In the genomic region with DNA sequence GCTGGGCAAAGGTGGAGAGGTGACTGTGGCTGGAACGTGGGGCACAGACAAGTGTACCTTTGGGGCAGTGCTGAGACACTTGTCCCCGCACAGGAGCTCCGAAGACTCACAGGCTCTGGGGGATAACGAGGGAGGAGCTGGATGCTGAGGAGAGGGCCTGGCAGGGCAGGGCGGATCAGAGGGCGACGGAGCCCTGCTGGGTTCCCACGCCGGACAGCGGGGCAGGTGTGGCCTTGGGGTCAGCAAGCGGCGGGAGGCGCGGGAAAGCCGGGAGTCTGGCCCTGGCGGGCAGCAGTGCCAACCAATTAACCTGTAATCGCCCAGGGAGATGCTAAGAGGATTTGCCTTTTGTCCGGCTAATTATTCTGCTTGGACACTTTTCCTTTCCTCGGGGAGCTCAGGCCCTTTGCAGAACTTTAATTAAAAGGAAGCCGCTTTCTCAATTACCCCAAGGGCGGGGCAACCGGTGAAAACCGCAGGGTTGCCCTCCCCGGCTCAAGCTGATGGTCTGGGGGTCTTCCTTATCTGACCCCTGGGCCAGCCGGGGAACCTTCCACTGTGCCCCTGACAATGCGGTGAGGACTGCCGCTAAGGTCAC, we compare ENCODE assay signal across 17 cellular contexts.
"Had no signal": no experiment of that assay in that cellular context is flagged by ENCODE, and none has a peak within 500 bp of the region (broad histone marks: within the 10 kb centered on the region; RNA-seq: fewer than 3 reads in every experiment).

No MANE protein-coding gene starts in this region.

- H3K9me3 ChIP-seq: adrenal gland, body of pancreas, ovary, tibial artery, uterus had no signal

- H3K27ac Mint-ChIP-seq: activated naive CD4-positive, alpha-beta T cell treated with anti-CD3 and anti-CD28 coated beads, Interleukin-2, amount 10 ng/mL, durations not matched to agents 7 days and 5 days; activated T-helper 2 cell treated with anti-CD3 and anti-CD28 coated beads, Interferon-gamma antibody, Interleukin-2, Interleukin-4, amounts not matched to agents 10 μg/mL and 5 μg/mL and 100 μg/mL, durations not matched to agents 14 hours and 24 hours and 36 hours; natural killer cell treated with Interleukin-12 subunit alpha and Interleukin-12 subunit beta and Interleukin-15 and Interleukin-18, amount 100 ng/mL, for 72 hours had no signal

- H3K36me3 ChIP-seq: adrenal gland, ovary, tibial artery, uterus had no signal

- DNase-seq: activated CD4-positive, alpha-beta T cell treated with anti-CD3 and anti-CD28 coated beads, Interleukin-2, amount 50 U/mL, for 1 hour; activated CD4-positive, CD25-positive, alpha-beta regulatory T cell; activated naive CD4-positive, alpha-beta T cell treated with anti-CD3 and anti-CD28 coated beads, Interleukin-2, amount 10 ng/mL, durations not matched to agents 7 days and 5 days; adrenal gland; central memory CD4-positive, alpha-beta T cell; dermis blood vessel endothelial cell; head of caudate nucleus; left colon; mammary epithelial cell; ovary; T-helper 2 cell; uterus had no signal

- H3K9me3 Mint-ChIP-seq: activated naive CD4-positive, alpha-beta T cell treated with anti-CD3 and anti-CD28 coated beads, Interleukin-2, amount 10 ng/mL, durations not matched to agents 7 days and 5 days; activated T-helper 2 cell treated with anti-CD3 and anti-CD28 coated beads, Interferon-gamma antibody, Interleukin-2, Interleukin-4, amounts not matched to agents 10 μg/mL and 5 μg/mL and 100 μg/mL, durations not matched to agents 14 hours and 24 hours and 36 hours; natural killer cell treated with Interleukin-12 subunit alpha and Interleukin-12 subunit beta and Interleukin-15 and Interleukin-18, amount 100 ng/mL, for 72 hours had no signal

- ATAC-seq: left colon; natural killer cell treated with Interleukin-12 subunit alpha and Interleukin-12 subunit beta and Interleukin-15 and Interleukin-18, amount 100 ng/mL, for 72 hours had no signal

- H3K4me1 Mint-ChIP-seq: activated naive CD4-positive, alpha-beta T cell treated with anti-CD3 and anti-CD28 coated beads, Interleukin-2, amount 10 ng/mL, durations not matched to agents 7 days and 5 days had no signal

- H3K4me3 ChIP-seq: adrenal gland, body of pancreas, ovary, smooth muscle cell, uterus had no signal

- H3K4me2 ChIP-seq: smooth muscle cell had no signal

- H3K36me3 Mint-ChIP-seq: activated naive CD4-positive, alpha-beta T cell treated with anti-CD3 and anti-CD28 coated beads, Interleukin-2, amount 10 ng/mL, durations not matched to agents 7 days and 5 days; natural killer cell treated with Interleukin-12 subunit alpha and Interleukin-12 subunit beta and Interleukin-15 and Interleukin-18, amount 100 ng/mL, for 72 hours had no signal

- H3K27ac ChIP-seq: adrenal gland, ovary, tibial artery, uterus had no signal

- H3K27me3 ChIP-seq: adrenal gland, body of pancreas, ovary, uterus had no signal

- H3K4me3 Mint-ChIP-seq: activated naive CD4-positive, alpha-beta T cell treated with anti-CD3 and anti-CD28 coated beads, Interleukin-2, amount 10 ng/mL, durations not matched to agents 7 days and 5 days; natural killer cell treated with Interleukin-12 subunit alpha and Interleukin-12 subunit beta and Interleukin-15 and Interleukin-18, amount 100 ng/mL, for 72 hours had no signal

- H3K4me1 ChIP-seq: uterus had no signal
